8 cellular contexts compared by ENCODE assay signal in the genomic region with DNA sequence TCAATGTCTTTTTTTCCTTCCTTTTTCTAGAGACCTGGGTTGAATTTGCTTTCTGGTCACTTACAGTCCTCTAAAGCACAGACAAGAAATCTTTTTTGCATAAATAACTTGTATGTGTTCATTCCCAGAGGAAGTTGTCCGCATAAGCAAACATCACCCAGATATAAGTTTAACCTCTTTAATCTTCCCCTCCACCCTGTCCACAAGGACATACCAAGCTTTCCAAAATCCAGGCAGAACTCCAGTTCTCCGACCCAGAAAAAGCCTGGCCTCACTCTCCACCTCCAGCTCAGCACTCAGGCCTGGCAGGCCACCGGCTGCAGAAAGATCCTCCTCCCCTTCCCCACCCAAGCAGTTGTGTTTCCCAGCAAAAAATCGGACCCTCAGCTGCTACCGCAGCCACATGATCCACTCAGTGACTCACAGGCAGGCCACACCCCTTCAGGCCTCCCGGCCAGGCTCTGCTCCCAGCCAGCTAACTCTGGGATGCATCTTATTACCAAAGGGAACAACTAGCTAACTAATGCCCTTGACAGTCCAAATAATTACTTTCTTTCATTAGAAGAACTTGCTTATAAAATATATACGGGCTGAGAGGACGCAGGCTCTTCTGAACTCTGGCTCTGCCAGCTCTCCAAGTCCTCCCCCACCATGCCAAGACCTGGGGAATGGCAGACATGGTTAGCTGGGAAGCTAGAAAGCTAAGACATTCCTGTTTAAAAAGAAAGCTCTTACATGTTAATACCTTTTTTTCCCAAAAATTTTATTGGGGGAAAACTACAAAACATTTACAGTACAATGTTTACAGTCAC. TPM values are rescaled to one million over a fixed set of nuclear protein-coding genes. Genes with fewer than 3 reads are reported as not detected.
DNase-seq lines count a peak whose midpoint lies in the region; ATAC-seq and TF ChIP-seq lines count a peak whose summit lies in the region.

No MANE protein-coding gene starts in this region.

- peaks cover 0 to 2% (median 0%) of the 10 kb centered on the region in 3 donors for H3K9me3 Mint-ChIP-seq in IgD-negative memory B cell

- no peaks in the 10 kb centered on the region for H3K27me3 Mint-ChIP-seq in IgD-negative memory B cell

- peak overlapping the region; percentile 79 to 100 (median 95) for H3K27ac Mint-ChIP-seq in IgD-negative memory B cell

- H3K9me3 ChIP-seq in adrenal gland (replicated peaks in 1 of 3) = no peaks in the 10 kb centered on the region

- peaks cover 24 to 36% (median 33%) of the 10 kb centered on the region in 3 donors for H3K4me1 Mint-ChIP-seq in IgD-negative memory B cell

- 0 to 1% (median 0%) methylated on average over 7 to 8 of the region's 8 CpGs for WGBS in adrenal gland, 4 donors
- WGBS in urinary bladder = under 1% methylated on average over 8 of the region's 8 CpGs

- H3K27me3 ChIP-seq in adrenal gland = no peaks in the 10 kb centered on the region

- TF ChIP-seq POLR2A in adrenal gland (IDR thresholded peaks at IDR 0.05) = peak; percentile 42 to 93

- DNase-seq in COLO668 (lab: John Stamatoyannopoulos, UW; ENCODE audit: unreplicated experiment) (peak; percentile 79), SK-N-DZ (ENCODE audit: low spot score) (peak; percentile 85), adrenal gland (peak; percentile 88 to 95 (median 91)), Right ventricle myocardium superior (peak; percentile 93), occipital lobe (lab: John Stamatoyannopoulos, UW) (peak; percentile 79)

- peaks cover 14% of the 10 kb centered on the region for H3K36me3 Mint-ChIP-seq in IgD-negative memory B cell

- ATAC-seq in Right ventricle myocardium superior (ENCODE audit: poor library complexity) (peak; percentile 16), HG02588 (IDR thresholded peaks at IDR 0.05; ENCODE audit: unreplicated experiment) (no peak)

- peak in 2 of 6 experiments; percentile 3 to 11 for TF ChIP-seq CTCF in adrenal gland (IDR thresholded peaks at IDR 0.05)

- peak overlapping the region; percentile 65 to 96 (median 92) for H3K4me3 Mint-ChIP-seq in IgD-negative memory B cell

- H3K27ac ChIP-seq in adrenal gland (peak overlapping the region; percentile 92 to 100 (median 99)), urinary bladder (ENCODE audit: low read depth) (peak overlapping the region; percentile 95)

- intact Hi-C loops in adrenal gland (cut with DNase I) (loop anchor here (10.0 kb wide), 2 partner anchors 87 to 387 kb away; no protein-coding TSS in a partner anchor), Right ventricle myocardium superior (cut with DNase I) (no loop called here)

- H3K36me3 ChIP-seq in adrenal gland (replicated peaks in 1 of 2) = peaks cover 0 to 38% of the 10 kb centered on the region in 2 donors
- H3K36me3 ChIP-seq in urinary bladder (ENCODE audit: insufficient read depth) = peaks cover 3% of the 10 kb centered on the region

- peaks cover 51 to 53% of the 10 kb centered on the region in 2 donors for H3K4me1 ChIP-seq in adrenal gland (replicated peaks in 1 of 2)
- no peaks in the 10 kb centered on the region for H3K4me1 ChIP-seq in urinary bladder (ENCODE audit: insufficient read depth)

- peak overlapping the region in 1 of 4 donors; percentile 96 for H3K4me3 ChIP-seq in adrenal gland
- H3K4me3 ChIP-seq in urinary bladder (ENCODE audit: low read depth, low read length) = peak overlapping the region; percentile 45

RNA-seq across cellular contexts. Expression of a gene that starts 4.5 kb away (rescaled TPM):
- polyA plus RNA-seq in IgD-negative memory B cell (249 TPM), adrenal gland (100 to 1,000 TPM in 2 of 3 donors, 10 to 100 TPM in 1; 29.2 to 159 (median 105) TPM), urinary bladder (145 TPM)
- 6.8 and 7.1 TPM in 2 replicates for polyA plus RNA-seq in SK-N-DZ (2014; cell fraction: cytosol; rRNA removed)
- 4.0 and 4.1 TPM in 2 replicates for polyA plus RNA-seq in SK-N-DZ (2014; cell fraction: nucleus; rRNA removed)
- total RNA-seq in adrenal gland (100 to 1,000 TPM in 5 of 8 donors, 10 to 100 TPM in 3; 46.2 to 333 (median 111) TPM), Right ventricle myocardium superior (45.0 TPM), occipital lobe (2.5 TPM), urinary bladder (54.8 TPM)

Comparison
In these comparisons a context has a peak if more than half of its experiments do, and no peak if none do; other contexts are left out.
1. RNA of a gene that starts 4.5 kb away (total RNA-seq): 46.2 to 333 TPM in adrenal gland, 54.8 TPM in urinary bladder (single experiment) and 45.0 TPM in Right ventricle myocardium superior (single experiment); 2.5 TPM in occipital lobe (single experiment); every median in the first group is over 10 times any median in the second.
2. Peak in every context shown above with its lines, with median percentiles within 50 percentile points of each other: DNase-seq.